8 cellular contexts compared by ENCODE assay signal in the genomic region with DNA sequence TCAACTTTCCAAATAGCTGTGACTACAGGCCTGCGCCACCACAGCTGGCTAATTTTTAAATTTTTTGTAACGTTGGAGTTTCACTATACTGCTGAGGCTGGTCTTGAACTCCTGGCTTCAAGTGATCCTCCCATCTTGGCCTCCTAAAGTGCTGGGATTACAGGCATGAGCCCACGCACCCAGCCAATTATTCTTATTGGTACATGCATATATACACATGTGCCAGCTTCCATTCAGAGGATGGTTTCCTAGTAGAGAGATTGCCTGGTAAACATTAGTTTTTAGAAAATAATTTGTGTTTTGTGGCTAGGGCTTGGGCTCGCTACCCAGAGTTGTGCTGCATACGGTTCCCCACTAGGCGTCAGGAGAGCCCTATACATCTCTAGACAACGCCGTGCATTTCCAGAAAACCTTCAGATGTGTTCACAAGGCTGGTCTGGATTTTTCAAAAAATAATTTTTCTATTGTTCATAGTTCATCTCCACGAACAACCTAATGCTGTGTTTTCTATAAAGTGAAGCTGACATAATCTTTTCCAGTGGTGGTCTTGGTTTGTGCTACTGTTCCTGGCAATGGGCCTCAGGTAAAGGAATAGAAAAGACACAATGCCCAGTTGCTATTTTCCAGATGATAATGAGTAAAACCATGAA. TPM values are rescaled to one million over a fixed set of nuclear protein-coding genes. Genes with fewer than 3 reads are reported as not detected.
A peak's percentile ranks its signal among the peaks of the same experiment; 100 is the strongest.
DNase-seq lines count a peak whose midpoint lies in the region; ATAC-seq and TF ChIP-seq lines count a peak whose summit lies in the region.

No MANE protein-coding gene starts in this region.

- H3K36me3 Mint-ChIP-seq in activated T-cell treated with anti-CD3 and anti-CD28 coated beads, Interleukin-2, amount 50 U/mL, for 24 hours (ENCODE audit: low read depth) = no peaks in the 10 kb centered on the region
- no peaks in the 10 kb centered on the region for H3K36me3 Mint-ChIP-seq in natural killer cell treated with Interleukin-12 subunit alpha and Interleukin-12 subunit beta and Interleukin-15 and Interleukin-18, amount 100 ng/mL, for 72 hours

- H3K4me1 ChIP-seq in uterus = no peaks in the 10 kb centered on the region

- H3K4me1 Mint-ChIP-seq in activated T-cell treated with anti-CD3 and anti-CD28 coated beads, Interleukin-2, amount 50 U/mL, for 24 hours (ENCODE audit: low read depth) = no peaks in the 10 kb centered on the region
- no peaks in the 10 kb centered on the region for H3K4me1 Mint-ChIP-seq in natural killer cell treated with Interleukin-12 subunit alpha and Interleukin-12 subunit beta and Interleukin-15 and Interleukin-18, amount 100 ng/mL, for 72 hours (ENCODE audit: low read depth in 2 of 2)

- TF ChIP-seq POLR2A in uterus (IDR thresholded peaks at IDR 0.05) = no peak

- intact Hi-C loops in uterus (cut with DNase I; ENCODE audit: low total_unique reads) = loop anchor here (5.0 kb wide), 1 partner anchor 266 kb away; the partner anchor contains the start of gene SPIRE1

- H3K27ac ChIP-seq in uterus = no peak overlapping the region

- ATAC-seq in HG03097 (IDR thresholded peaks at IDR 0.05; ENCODE audit: low FRiP score, unreplicated experiment) = peak; percentile 70
- peak; percentile 84 to 87 for ATAC-seq in natural killer cell treated with Interleukin-12 subunit alpha and Interleukin-12 subunit beta and Interleukin-15 and Interleukin-18, amount 100 ng/mL, for 72 hours

- TF ChIP-seq CTCF in uterus (IDR thresholded peaks at IDR 0.05) = peak; percentile 84 to 90 (median 88)

- DNase-seq in NCI-H446 (lab: John Stamatoyannopoulos, UW) (peak; percentile 21 to 73), NCI-H446 treated with DMSO at 0.1 percent for 48 hours (lab: John Stamatoyannopoulos, UW) (no peak), NCI-H774 (lab: John Stamatoyannopoulos, UW) (peak; percentile 41), fibroblast of peridontal ligament (ENCODE audit: extremely low read depth) (peak; percentile 83), uterus (peak; percentile 60 to 64)
- peak; percentile 51 for DNase-seq in activated T-cell treated with anti-CD3 and anti-CD28 coated beads, Interleukin-2, amount 50 U/mL, for 24 hours
- no peak for DNase-seq in natural killer cell treated with Interleukin-12 subunit alpha and Interleukin-12 subunit beta and Interleukin-15 and Interleukin-18, amount 100 ng/mL, for 72 hours (ENCODE audit: low spot score)

- no peak overlapping the region for H3K4me3 ChIP-seq in uterus

- H3K36me3 ChIP-seq in uterus = no peaks in the 10 kb centered on the region

- H3K27ac Mint-ChIP-seq in activated T-cell treated with anti-CD3 and anti-CD28 coated beads, Interleukin-2, amount 50 U/mL, for 24 hours = no peak overlapping the region
- H3K27ac Mint-ChIP-seq in natural killer cell treated with Interleukin-12 subunit alpha and Interleukin-12 subunit beta and Interleukin-15 and Interleukin-18, amount 100 ng/mL, for 72 hours = no peak overlapping the region

- no peaks in the 10 kb centered on the region for H3K9me3 Mint-ChIP-seq in activated T-cell treated with anti-CD3 and anti-CD28 coated beads, Interleukin-2, amount 50 U/mL, for 24 hours
- H3K9me3 Mint-ChIP-seq in natural killer cell treated with Interleukin-12 subunit alpha and Interleukin-12 subunit beta and Interleukin-15 and Interleukin-18, amount 100 ng/mL, for 72 hours = no peaks in the 10 kb centered on the region

- no peak overlapping the region for H3K4me3 Mint-ChIP-seq in activated T-cell treated with anti-CD3 and anti-CD28 coated beads, Interleukin-2, amount 50 U/mL, for 24 hours
- no peak overlapping the region for H3K4me3 Mint-ChIP-seq in natural killer cell treated with Interleukin-12 subunit alpha and Interleukin-12 subunit beta and Interleukin-15 and Interleukin-18, amount 100 ng/mL, for 72 hours

- peaks cover 8% of the 10 kb centered on the region for H3K27me3 Mint-ChIP-seq in activated T-cell treated with anti-CD3 and anti-CD28 coated beads, Interleukin-2, amount 50 U/mL, for 24 hours
- peaks cover 8% of the 10 kb centered on the region in 2 donors for H3K27me3 Mint-ChIP-seq in natural killer cell treated with Interleukin-12 subunit alpha and Interleukin-12 subunit beta and Interleukin-15 and Interleukin-18, amount 100 ng/mL, for 72 hours

- no peaks in the 10 kb centered on the region for H3K9me3 ChIP-seq in uterus

- no peaks in the 10 kb centered on the region for H3K27me3 ChIP-seq in uterus

RNA-seq across cellular contexts. Expression of gene AFG3L2, which starts 14.6 kb away (rescaled TPM):
- 10 to 100 TPM; 45.1 to 74.1 TPM for total RNA-seq in natural killer cell treated with Interleukin-12 subunit alpha and Interleukin-12 subunit beta and Interleukin-15 and Interleukin-18, amount 100 ng/mL, for 72 hours
- 10 to 100 TPM; 18.5 to 53.1 (median 33.7) TPM for total RNA-seq in uterus

RNA-seq across cellular contexts. Expression of gene PRELID3A, which starts 16.1 kb away (rescaled TPM):
- 1 to 10 TPM in 1 of 2 donors, under 1 TPM in 1; 0.78 to 3.2 TPM for total RNA-seq in natural killer cell treated with Interleukin-12 subunit alpha and Interleukin-12 subunit beta and Interleukin-15 and Interleukin-18, amount 100 ng/mL, for 72 hours
- total RNA-seq in uterus = 1 to 10 TPM in 2 of 4 donors, under 1 TPM in 1, not detected in 1; 0.26 to 7.9 (median 7.7) TPM

Comparison
In these comparisons a context has a peak if more than half of its experiments do, and no peak if none do; other contexts are left out.
1. DNase-seq: peak in NCI-H446 (2 of 2), NCI-H774 (single experiment), activated T-cell treated with anti-CD3 and anti-CD28 coated beads, Interleukin-2, amount 50 U/mL, for 24 hours (single experiment), fibroblast of peridontal ligament (single experiment) and uterus (2 of 2); none in NCI-H446 treated with DMSO at 0.1 percent for 48 hours (single experiment) and natural killer cell treated with Interleukin-12 subunit alpha and Interleukin-12 subunit beta and Interleukin-15 and Interleukin-18, amount 100 ng/mL, for 72 hours (single experiment).